Comparison of ENCODE assay signal across 15 cellular contexts in the genomic region with DNA sequence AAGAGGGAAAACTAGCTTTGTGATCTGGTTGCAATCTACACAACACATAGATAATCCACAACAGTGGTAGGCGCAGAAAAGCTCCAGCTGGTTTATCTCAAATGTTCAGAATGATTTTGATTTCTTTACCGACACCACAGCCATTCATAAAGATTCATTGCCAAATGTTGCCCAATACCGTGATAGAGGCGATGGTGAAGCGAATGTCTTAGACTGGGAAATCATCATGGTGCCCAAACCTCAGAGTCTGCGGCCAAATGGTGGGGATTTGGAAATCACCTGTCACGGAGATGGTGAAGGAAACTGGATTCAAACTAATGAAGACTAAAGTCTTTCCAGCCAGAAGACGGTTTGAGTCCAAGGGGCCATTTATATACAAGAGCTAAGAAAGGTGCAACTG. TPM values are rescaled to one million over a fixed set of nuclear protein-coding genes. Genes with fewer than 3 reads are reported as not detected.
DNase-seq lines count a peak whose midpoint lies in the region; ATAC-seq, FAIRE-seq and TF ChIP-seq lines count a peak whose summit lies in the region.
"Had no signal": no experiment of that assay in that cellular context is flagged by ENCODE, and none has a peak within 500 bp of the region (broad histone marks: within the 10 kb centered on the region; RNA-seq: fewer than 3 reads in every experiment).

No MANE protein-coding gene starts in this region.

- H3K9ac ChIP-seq in HepG2 (ENCODE audit: insufficient read depth, low read depth, low read length) = no peak overlapping the region

- H3K4me1 ChIP-seq in HepG2 (ENCODE audit: insufficient read depth, low read length) (peaks cover 11% of the 10 kb centered on the region), right lobe of liver (peaks cover 0 to 9% (median 0%) of the 10 kb centered on the region in 4 donors), neuron (ENCODE audit: insufficient read depth, low read length) (peaks cover 27% of the 10 kb centered on the region)

- DNase-seq in HepG2 (ENCODE audit: low spot score) = no peak
- no peak for DNase-seq in right lobe of liver
- DNase-seq in globus pallidus (ENCODE audit: low spot score) = peak; percentile 48
- no peak for DNase-seq in urothelium cell line (ENCODE audit: low spot score)
- no peak for DNase-seq in NCI-H510A (lab: John Stamatoyannopoulos, UW)
- DNase-seq: AML-193, Calu3, DND-41, GF-D8, NCI-H1092 had no signal

- TF ChIP-seq CTCF in HepG2 (CRISPR knock-in tag; IDR thresholded peaks at IDR 0.05) (no peak), right lobe of liver (IDR thresholded peaks at IDR 0.05) (no peak)

- no peak for TF ChIP-seq POLR2A in HepG2 (IDR thresholded peaks at IDR 0.05; ENCODE audit: insufficient read depth in 1 of 2, low read depth in 2 of 2, low read length in 2 of 2)
- TF ChIP-seq POLR2A in right lobe of liver (IDR thresholded peaks at IDR 0.05) = no peak

- POLR2A ChIA-PET in HepG2 (lab: Yijun Ruan, JAX) = no interaction called here

- no peak overlapping the region for H3K4me2 ChIP-seq in HepG2 (ENCODE audit: low read depth, low read length)

- no peaks in the 10 kb centered on the region for H3K79me2 ChIP-seq in HepG2 (ENCODE audit: insufficient read depth, low read length)

- CTCF ChIA-PET in HepG2 (lab: Yijun Ruan, JAX; ENCODE audit: low intra/inter-chr PET ratio, low total read pairs) = no interaction called here

- no peak for TF ChIP-seq RAD21 in HepG2 (CRISPR knock-in tag; IDR thresholded peaks at IDR 0.05)

- in situ Hi-C loops in HepG2 (cut with HindIII; ENCODE audit: extremely low pct_ligation_motif_present, low pct_unique_long_range_greater_than_20kb) = no loop called here

- ATAC-seq in HepG2 (no peak), right lobe of liver (no peak), HG02610 (IDR thresholded peaks at IDR 0.05; ENCODE audit: unreplicated experiment) (no peak)
- ATAC-seq: GM23338, K562 had no signal

- no peak for FAIRE-seq in HepG2 (lab: Jason Lieb, UNC)
- FAIRE-seq in urothelium cell line (lab: Jason Lieb, UNC) = no peak
- FAIRE-seq: HTR-8/SVneo, K562 had no signal

- BruUV-seq in HepG2 (replicated peaks; lab: Mats Ljungman, UMichigan) = no TSS peak

- peaks cover 6 to 53% of the 10 kb centered on the region in 2 experiments for H3K27me3 ChIP-seq in HepG2 (ENCODE audit: control insufficient read depth in 1 of 2, insufficient read depth in 2 of 2, low read length in 2 of 2)
- H3K27me3 ChIP-seq in right lobe of liver = no peaks in the 10 kb centered on the region
- H3K27me3 ChIP-seq in neuron (ENCODE audit: insufficient read depth, low read length) = no peaks in the 10 kb centered on the region

- TF ChIP-seq EP300 in HepG2 (IDR thresholded peaks at IDR 0.05; ENCODE audit: low read depth in 2 of 2, low read length in 2 of 2) = no peak
- TF ChIP-seq EP300 in HepG2 (CRISPR knock-in tag; IDR thresholded peaks at IDR 0.05; ENCODE audit: borderline replicate concordance) = no peak

- H2AFZ ChIP-seq in HepG2 (ENCODE audit: low read length) (no peak overlapping the region), neuron (ENCODE audit: low read depth, low read length) (no peak overlapping the region)
- H2AFZ ChIP-seq: GM23338 had no signal

- H4K20me1 ChIP-seq in HepG2 (ENCODE audit: insufficient read depth, low read length) = no peaks in the 10 kb centered on the region

- no peaks in the 10 kb centered on the region for H3K9me3 ChIP-seq in HepG2 (ENCODE audit: low read length)
- no peaks in the 10 kb centered on the region for H3K9me3 ChIP-seq in right lobe of liver
- no peaks in the 10 kb centered on the region for H3K9me3 ChIP-seq in neuron (ENCODE audit: low read length)

- no peak overlapping the region for H3K4me3 ChIP-seq in HepG2 (replicated peaks in 1 of 3; ENCODE audit: insufficient read depth in 1 of 3, low read depth in 2 of 3, low read length in 3 of 3)
- H3K4me3 ChIP-seq in right lobe of liver = no peak overlapping the region
- H3K4me3 ChIP-seq in neuron (ENCODE audit: low read length) = peak overlapping the region; percentile 63
- H3K4me3 ChIP-seq: K562 had no signal

- H3K36me3 ChIP-seq in HepG2 (replicated peaks in 1 of 2; ENCODE audit: control insufficient read depth in 1 of 2, insufficient read depth in 2 of 2, low read length in 2 of 2) (no peaks in the 10 kb centered on the region), right lobe of liver (no peaks in the 10 kb centered on the region), neuron (ENCODE audit: insufficient read depth, low read length) (no peaks in the 10 kb centered on the region)

- WGBS in HepG2 (ENCODE audit: low lambda C conversion rate) = 64% methylated on average over 8 of the region's 8 CpGs
- 93% methylated on average over 8 of the region's 8 CpGs for whole genome bisulfite sequencing in right lobe of liver (ENCODE audit: insufficient coverage, low coverage, low lambda C conversion rate, missing lambda C conversion rate)

- intact Hi-C loops in HepG2 (cut with micrococcal nuclease; ENCODE audit: unreplicated experiment) (no loop called here), right lobe of liver (cut with DNase I) (no loop called here)

- H3K27ac ChIP-seq in HepG2 (ENCODE audit: extremely low read length, insufficient read depth, low read length) (no peak overlapping the region), right lobe of liver (no peak overlapping the region)

TF ChIP-seq in HepG2, 621 proteins besides CTCF, POLR2A, EP300 and RAD21 (continues in another document):
- no peak for TF ChIP-seq ARID2 (CRISPR knock-in tag; IDR thresholded peaks at IDR 0.05; ENCODE audit: borderline replicate concordance)
- no peak for TF ChIP-seq ATF2 (CRISPR knock-in tag; IDR thresholded peaks at IDR 0.05)
- peak; percentile 40; the same call in 1 of the 2 replicates for TF ChIP-seq CEBPB (IDR thresholded peaks at IDR 0.05; ENCODE audit: borderline replicate concordance, low read depth, low read length)

RNA-seq across cellular contexts. Expression of gene HECW2, which starts 2.4 kb away (rescaled TPM):
- 0.06 and 0.15 TPM in 2 replicates for total RNA-seq in HepG2 (2016; rRNA removed; fragmentation: Illumina TruSeq; extraction: Trizol)
- not detected in 2 replicates for total RNA-seq in HepG2 (2016; cell fraction: cytosol; rRNA removed; fragmentation: Illumina TruSeq; extraction: Trizol; ENCODE audit: low read depth)
- total RNA-seq in HepG2 (2016; cell fraction: insoluble cytoplasmic fraction; rRNA removed; fragmentation: Illumina TruSeq; extraction: Trizol) = 0.06 and 0.09 TPM in 2 replicates
- not detected in 2 replicates for total RNA-seq in HepG2 (2016; cell fraction: membrane; rRNA removed; fragmentation: Illumina TruSeq; extraction: Trizol)
- total RNA-seq in HepG2 (2016; cell fraction: nucleus; rRNA removed; fragmentation: Illumina TruSeq; extraction: Trizol) = 0.19 and 0.37 TPM in 2 replicates
- polyA plus RNA-seq in HepG2 (2011; rRNA removed) = not detected in 2 replicates
- polyA plus RNA-seq in HepG2 (2011; cell fraction: cytosol; rRNA removed) = 0.06 and 0.08 TPM in 2 replicates
- polyA plus RNA-seq in HepG2 (2011; cell fraction: nucleus; rRNA removed) = 0.05 TPM in 1 of 2 replicates, not detected in the other
- polyA plus RNA-seq in HepG2 (2012) = not detected in 2 replicates
- not detected in 2 replicates for polyA plus RNA-seq in HepG2 (2016; cell fraction: cytosol; fragmentation: Illumina TruSeq; extraction: Trizol; ENCODE audit: low read depth)
- not detected in 2 replicates for polyA plus RNA-seq in HepG2 (2016; cell fraction: insoluble cytoplasmic fraction; fragmentation: Illumina TruSeq; extraction: Trizol; ENCODE audit: low read depth)
- polyA plus RNA-seq in HepG2 (2016; cell fraction: membrane; fragmentation: Illumina TruSeq; extraction: Trizol; ENCODE audit: low read depth) = not detected in 2 replicates
- polyA plus RNA-seq in HepG2 (2016; cell fraction: nucleus; fragmentation: Illumina TruSeq; extraction: Trizol; ENCODE audit: insufficient read depth, low read depth) = 0.21 TPM in 1 of 2 replicates, not detected in the other
- polyA minus RNA-seq in HepG2 (2011; rRNA and poly(A)+ RNA removed; ENCODE audit: low replicate concordance) = 0.06 and 10.3 TPM in 2 replicates
- polyA minus RNA-seq in HepG2 (2011; cell fraction: cytosol; rRNA and poly(A)+ RNA removed) = not detected in 2 replicates
- 0.39 TPM in 1 of 2 replicates, not detected in the other for polyA minus RNA-seq in HepG2 (2011; cell fraction: nucleus; rRNA and poly(A)+ RNA removed)
- 10 to 100 TPM in 1 of 6 experiments, 1 to 10 TPM in 5; 3.3 to 10.7 (median 6.6) TPM for total RNA-seq in right lobe of liver

RNA-seq across cellular contexts. Expression of gene CCDC150, which starts 48.5 kb away (rescaled TPM):
- total RNA-seq in HepG2 (2016; rRNA removed; fragmentation: Illumina TruSeq; extraction: Trizol) (9.1 and 32.6 TPM in 2 replicates), right lobe of liver (1 to 10 TPM in 5 of 6 experiments, under 1 TPM in 1; 0.98 to 4.1 (median 1.9) TPM)
- total RNA-seq in HepG2 (2016; cell fraction: cytosol; rRNA removed; fragmentation: Illumina TruSeq; extraction: Trizol; ENCODE audit: low read depth) = 22.5 and 30.6 TPM in 2 replicates
- 9.9 and 25.9 TPM in 2 replicates for total RNA-seq in HepG2 (2016; cell fraction: insoluble cytoplasmic fraction; rRNA removed; fragmentation: Illumina TruSeq; extraction: Trizol)
- 11.8 and 12.1 TPM in 2 replicates for total RNA-seq in HepG2 (2016; cell fraction: membrane; rRNA removed; fragmentation: Illumina TruSeq; extraction: Trizol)
- 77.0 and 86.0 TPM in 2 replicates for total RNA-seq in HepG2 (2016; cell fraction: nucleus; rRNA removed; fragmentation: Illumina TruSeq; extraction: Trizol)
- 10.2 and 14.9 TPM in 2 replicates for polyA plus RNA-seq in HepG2 (2011; rRNA removed)
- polyA plus RNA-seq in HepG2 (2011; cell fraction: cytosol; rRNA removed) = 1.2 and 1.3 TPM in 2 replicates
- 48.3 and 49.7 TPM in 2 replicates for polyA plus RNA-seq in HepG2 (2011; cell fraction: nucleus; rRNA removed)
- 5.8 and 13.7 TPM in 2 replicates for polyA plus RNA-seq in HepG2 (2012)
- polyA plus RNA-seq in HepG2 (2016; cell fraction: cytosol; fragmentation: Illumina TruSeq; extraction: Trizol; ENCODE audit: low read depth) = 1.1 and 1.8 TPM in 2 replicates
- polyA plus RNA-seq in HepG2 (2016; cell fraction: insoluble cytoplasmic fraction; fragmentation: Illumina TruSeq; extraction: Trizol; ENCODE audit: low read depth) = 7.3 and 7.7 TPM in 2 replicates
- 2.2 and 2.5 TPM in 2 replicates for polyA plus RNA-seq in HepG2 (2016; cell fraction: membrane; fragmentation: Illumina TruSeq; extraction: Trizol; ENCODE audit: low read depth)
- 87.9 and 102 TPM in 2 replicates for polyA plus RNA-seq in HepG2 (2016; cell fraction: nucleus; fragmentation: Illumina TruSeq; extraction: Trizol; ENCODE audit: insufficient read depth, low read depth)
- polyA minus RNA-seq in HepG2 (2011; rRNA and poly(A)+ RNA removed; ENCODE audit: low replicate concordance) = 4.6 and 8.0 TPM in 2 replicates
- polyA minus RNA-seq in HepG2 (2011; cell fraction: cytosol; rRNA and poly(A)+ RNA removed) = 2.0 and 2.3 TPM in 2 replicates
- 85.5 and 85.6 TPM in 2 replicates for polyA minus RNA-seq in HepG2 (2011; cell fraction: nucleus; rRNA and poly(A)+ RNA removed)
